Comparison of ENCODE assay signal across 1 cellular context in genomic region chr2:9578475-9579235, GRCh38.
TF ChIP-seq lines count a peak whose summit lies in the region.

No MANE protein-coding gene starts in this region.

TF ChIP-seq in HepG2, 621 proteins besides CTCF, POLR2A, EP300 and RAD21 (continued from another document and continues in another):
- TF ChIP-seq HBP1 (CRISPR knock-in tag; IDR thresholded peaks at IDR 0.05; ENCODE audit: low read depth) (no peak), ZNF160 (CRISPR knock-in tag; IDR thresholded peaks at IDR 0.05) (no peak), DNMT3B (CRISPR knock-in tag; conservative IDR thresholded peaks at IDR 0.05) (no peak), MED1 (CRISPR knock-in tag; IDR thresholded peaks at IDR 0.05) (no peak; the same call in 1 of the 2 replicates), RXRB (CRISPR knock-in tag; IDR thresholded peaks at IDR 0.05; ENCODE audit: borderline replicate concordance) (peak; percentile 69), ZNF3 (CRISPR knock-in tag; IDR thresholded peaks at IDR 0.05) (no peak), ZBTB4 (CRISPR knock-in tag; IDR thresholded peaks at IDR 0.05; ENCODE audit: borderline replicate concordance) (no peak), CENPT (CRISPR knock-in tag; IDR thresholded peaks at IDR 0.05; ENCODE audit: low read depth) (no peak), TBP (CRISPR knock-in tag; IDR thresholded peaks at IDR 0.05) (no peak), NAIF1 (CRISPR knock-in tag; IDR thresholded peaks at IDR 0.05; ENCODE audit: borderline replicate concordance) (no peak), HDAC6 (IDR thresholded peaks at IDR 0.05; ENCODE audit: low read depth, low read length) (no peak), NR2C2 (CRISPR knock-in tag; IDR thresholded peaks at IDR 0.05; ENCODE audit: borderline replicate concordance) (peak; percentile 54), ZNF83 (CRISPR knock-in tag; IDR thresholded peaks at IDR 0.05; ENCODE audit: borderline replicate concordance) (no peak), BCL6 (CRISPR knock-in tag; IDR thresholded peaks at IDR 0.05) (peak; percentile 44; the same call in 1 of the 2 replicates), XRCC5 (optimal IDR thresholded peaks at IDR 0.05; ENCODE audit: low read length) (no peak), ATF7-NPFF (CRISPR knock-in tag; IDR thresholded peaks at IDR 0.05; ENCODE audit: low read depth) (no peak), GATA4 (IDR thresholded peaks at IDR 0.05; ENCODE audit: borderline replicate concordance, low read depth) (no peak), TBX3 (IDR thresholded peaks at IDR 0.05; ENCODE audit: borderline replicate concordance) (no peak), NPAS2 (CRISPR knock-in tag; IDR thresholded peaks at IDR 0.05; ENCODE audit: borderline replicate concordance) (no peak), ZNF629 (CRISPR knock-in tag; conservative IDR thresholded peaks at IDR 0.05) (no peak), STAT6 (CRISPR knock-in tag; IDR thresholded peaks at IDR 0.05; ENCODE audit: borderline replicate concordance) (no peak), ZNF510 (CRISPR knock-in tag; IDR thresholded peaks at IDR 0.05; ENCODE audit: low read depth) (no peak), ZNF142 (CRISPR knock-in tag; IDR thresholded peaks at IDR 0.05) (no peak), ZFP82 (CRISPR knock-in tag; IDR thresholded peaks at IDR 0.05; ENCODE audit: borderline replicate concordance) (no peak), HNRNPH1 (optimal IDR thresholded peaks at IDR 0.05; ENCODE audit: low read depth, low read length) (no peak), KDM5B (CRISPR knock-in tag; IDR thresholded peaks at IDR 0.05; ENCODE audit: borderline replicate concordance) (no peak), THAP8 (CRISPR knock-in tag; IDR thresholded peaks at IDR 0.05; ENCODE audit: borderline replicate concordance) (no peak), CEBPG (CRISPR knock-in tag; IDR thresholded peaks at IDR 0.05) (peak; percentile 81), NCOA2 (CRISPR knock-in tag; IDR thresholded peaks at IDR 0.05) (no peak), ZNF20 (CRISPR knock-in tag; IDR thresholded peaks at IDR 0.05) (no peak), MNT (IDR thresholded peaks at IDR 0.05) (no peak), ZBTB21 (CRISPR knock-in tag; IDR thresholded peaks at IDR 0.05) (no peak), AGO1 (IDR thresholded peaks at IDR 0.05; ENCODE audit: low read depth, low read length, poor library complexity, severe bottlenecking) (no peak), ZNF354B (CRISPR knock-in tag; IDR thresholded peaks at IDR 0.05) (no peak), ZNF33B (CRISPR knock-in tag; IDR thresholded peaks at IDR 0.05) (no peak), ZNF101 (CRISPR knock-in tag; IDR thresholded peaks at IDR 0.05; ENCODE audit: borderline replicate concordance, low read depth) (no peak)
- TF ChIP-seq, protein P1, sequence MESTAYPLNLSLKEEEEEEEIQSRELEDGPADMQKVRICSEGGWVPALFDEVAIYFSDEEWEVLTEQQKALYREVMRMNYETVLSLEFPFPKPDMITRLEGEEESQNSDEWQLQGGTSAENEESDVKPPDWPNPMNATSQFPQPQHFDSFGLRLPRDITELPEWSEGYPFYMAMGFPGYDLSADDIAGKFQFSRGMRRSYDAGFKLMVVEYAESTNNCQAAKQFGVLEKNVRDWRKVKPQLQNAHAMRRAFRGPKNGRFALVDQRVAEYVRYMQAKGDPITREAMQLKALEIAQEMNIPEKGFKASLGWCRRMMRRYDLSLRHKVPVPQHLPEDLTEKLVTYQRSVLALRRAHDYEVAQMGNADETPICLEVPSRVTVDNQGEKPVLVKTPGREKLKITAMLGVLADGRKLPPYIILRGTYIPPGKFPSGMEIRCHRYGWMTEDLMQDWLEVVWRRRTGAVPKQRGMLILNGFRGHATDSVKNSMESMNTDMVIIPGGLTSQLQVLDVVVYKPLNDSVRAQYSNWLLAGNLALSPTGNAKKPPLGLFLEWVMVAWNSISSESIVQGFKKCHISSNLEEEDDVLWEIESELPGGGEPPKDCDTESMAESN (CRISPR knock-in tag; conservative IDR thresholded peaks at IDR 0.05), result no peak
- TF ChIP-seq, protein P2, sequence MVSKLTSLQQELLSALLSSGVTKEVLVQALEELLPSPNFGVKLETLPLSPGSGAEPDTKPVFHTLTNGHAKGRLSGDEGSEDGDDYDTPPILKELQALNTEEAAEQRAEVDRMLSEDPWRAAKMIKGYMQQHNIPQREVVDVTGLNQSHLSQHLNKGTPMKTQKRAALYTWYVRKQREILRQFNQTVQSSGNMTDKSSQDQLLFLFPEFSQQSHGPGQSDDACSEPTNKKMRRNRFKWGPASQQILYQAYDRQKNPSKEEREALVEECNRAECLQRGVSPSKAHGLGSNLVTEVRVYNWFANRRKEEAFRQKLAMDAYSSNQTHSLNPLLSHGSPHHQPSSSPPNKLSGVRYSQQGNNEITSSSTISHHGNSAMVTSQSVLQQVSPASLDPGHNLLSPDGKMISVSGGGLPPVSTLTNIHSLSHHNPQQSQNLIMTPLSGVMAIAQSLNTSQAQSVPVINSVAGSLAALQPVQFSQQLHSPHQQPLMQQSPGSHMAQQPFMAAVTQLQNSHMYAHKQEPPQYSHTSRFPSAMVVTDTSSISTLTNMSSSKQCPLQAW (CRISPR knock-in tag; IDR thresholded peaks at IDR 0.05), result no peak
- TF ChIP-seq, protein P3, sequence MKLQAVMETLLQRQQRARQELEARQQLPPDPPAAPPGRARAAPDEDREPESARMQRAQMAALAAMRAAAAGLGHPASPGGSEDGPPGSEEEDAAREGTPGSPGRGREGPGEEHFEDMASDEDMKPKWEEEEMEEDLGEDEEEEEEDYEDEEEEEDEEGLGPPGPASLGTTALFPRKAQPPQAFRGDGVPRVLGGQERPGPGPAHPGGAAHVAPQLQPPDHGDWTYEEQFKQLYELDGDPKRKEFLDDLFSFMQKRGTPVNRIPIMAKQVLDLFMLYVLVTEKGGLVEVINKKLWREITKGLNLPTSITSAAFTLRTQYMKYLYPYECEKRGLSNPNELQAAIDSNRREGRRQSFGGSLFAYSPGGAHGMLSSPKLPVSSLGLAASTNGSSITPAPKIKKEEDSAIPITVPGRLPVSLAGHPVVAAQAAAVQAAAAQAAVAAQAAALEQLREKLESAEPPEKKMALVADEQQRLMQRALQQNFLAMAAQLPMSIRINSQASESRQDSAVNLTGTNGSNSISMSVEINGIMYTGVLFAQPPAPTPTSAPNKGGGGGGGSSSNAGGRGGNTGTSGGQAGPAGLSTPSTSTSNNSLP (IDR thresholded peaks at IDR 0.05; ENCODE audit: low read depth, low read length), result 0 out of 2 replicates have a peak, but pooled peaks have one; percentile 32
- TF ChIP-seq, protein P4, sequence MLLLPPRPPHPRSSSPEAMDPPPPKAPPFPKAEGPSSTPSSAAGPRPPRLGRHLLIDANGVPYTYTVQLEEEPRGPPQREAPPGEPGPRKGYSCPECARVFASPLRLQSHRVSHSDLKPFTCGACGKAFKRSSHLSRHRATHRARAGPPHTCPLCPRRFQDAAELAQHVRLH (CRISPR knock-in tag; IDR thresholded peaks at IDR 0.05; ENCODE audit: borderline replicate concordance, low read depth), result no peak
